Comparison of ENCODE assay signal across 26 cellular contexts in the genomic region with DNA sequence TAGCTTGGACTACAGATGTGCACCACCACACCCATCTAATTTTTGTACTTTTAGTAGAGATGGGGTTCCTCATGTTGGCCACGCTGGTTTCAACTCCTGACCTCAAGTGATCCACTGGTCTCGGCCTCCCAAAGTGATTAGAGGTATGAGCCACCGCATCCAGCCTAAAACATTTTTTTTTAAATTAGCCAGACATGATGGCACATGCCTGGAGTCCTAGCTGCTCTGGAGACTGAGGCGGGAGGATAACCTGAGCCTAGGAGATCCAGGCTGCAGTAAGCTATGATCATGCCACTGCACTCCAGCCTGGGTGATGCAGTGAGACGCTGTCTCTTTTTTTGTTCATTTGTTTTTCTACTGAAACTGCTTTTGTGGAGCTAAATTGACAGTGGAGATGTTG.
DNase-seq lines count a peak whose midpoint lies in the region; ATAC-seq lines count a peak whose summit lies in the region.
"Had no signal": no experiment of that assay in that cellular context is flagged by ENCODE, and none has a peak within 500 bp of the region (broad histone marks: within the 10 kb centered on the region; RNA-seq: fewer than 3 reads in every experiment).

No MANE protein-coding gene starts in this region.

- no peak overlapping the region for H3K27ac ChIP-seq in CD4-positive, CD25-positive, alpha-beta regulatory T cell (ENCODE audit: insufficient read depth, low read length, poor library complexity, severe bottlenecking)
- H3K27ac ChIP-seq: 22Rv1, C4-2B, esophagus muscularis mucosa, foreskin keratinocyte, heart left ventricle, left ventricle myocardium inferior, transverse colon had no signal

- H3K4me1 Mint-ChIP-seq in activated CD4-positive, alpha-beta memory T cell treated with anti-CD3 and anti-CD28 coated beads, Interleukin-2, amount 10 ng/mL, durations not matched to agents 7 days and 5 days, result peaks cover 6% of the 10 kb centered on the region
- no peaks in the 10 kb centered on the region for H3K4me1 Mint-ChIP-seq in activated CD4-positive, alpha-beta memory T cell treated with anti-CD3 and anti-CD28 coated beads for 36 hours (ENCODE audit: low read depth)
- H3K4me1 Mint-ChIP-seq in CD4-positive, CD25-positive, alpha-beta regulatory T cell, result peaks cover 0 to 9% (median 3%) of the 10 kb centered on the region in 4 donors
- no peaks in the 10 kb centered on the region for H3K4me1 Mint-ChIP-seq in activated T-helper 1 cell treated with anti-CD3 and anti-CD28 coated beads, Interleukin-12 subunit alpha, Interleukin-12 subunit beta, Interleukin-2, Interleukin-4 antibody, amounts not matched to agents 30 ng/mL and 10 ng/mL and 1 ng/mL, durations not matched to agents 14 hours and 24 hours and 36 hours (ENCODE audit: low read depth)
- peaks cover 32% of the 10 kb centered on the region for H3K4me1 Mint-ChIP-seq in memory B cell
- H3K4me1 Mint-ChIP-seq: activated CD4-positive, alpha-beta T cell treated with anti-CD3 and anti-CD28 coated beads for 36 hours had no signal

- no peak overlapping the region for H3K4me3 Mint-ChIP-seq in activated CD4-positive, alpha-beta memory T cell treated with anti-CD3 and anti-CD28 coated beads, Interleukin-2, amount 10 ng/mL, durations not matched to agents 7 days and 5 days
- H3K4me3 Mint-ChIP-seq in activated CD4-positive, alpha-beta memory T cell treated with anti-CD3 and anti-CD28 coated beads for 36 hours, result no peak overlapping the region
- no peak overlapping the region for H3K4me3 Mint-ChIP-seq in CD4-positive, CD25-positive, alpha-beta regulatory T cell
- no peak overlapping the region for H3K4me3 Mint-ChIP-seq in activated T-helper 1 cell treated with anti-CD3 and anti-CD28 coated beads, Interleukin-12 subunit alpha, Interleukin-12 subunit beta, Interleukin-2, Interleukin-4 antibody, amounts not matched to agents 30 ng/mL and 10 ng/mL and 1 ng/mL, durations not matched to agents 14 hours and 24 hours and 36 hours
- H3K4me3 Mint-ChIP-seq in memory B cell, result no peak overlapping the region
- H3K4me3 Mint-ChIP-seq: activated CD4-positive, alpha-beta T cell treated with anti-CD3 and anti-CD28 coated beads for 36 hours; HFFc6 had no signal

- peaks cover 98% of the 10 kb centered on the region for H3K36me3 ChIP-seq in CD4-positive, CD25-positive, alpha-beta regulatory T cell (ENCODE audit: control insufficient read depth, insufficient read depth, low read length)
- H3K36me3 ChIP-seq: transverse colon had no signal

- H3K27me3 Mint-ChIP-seq in activated CD4-positive, alpha-beta memory T cell treated with anti-CD3 and anti-CD28 coated beads, Interleukin-2, amount 10 ng/mL, durations not matched to agents 7 days and 5 days, result no peaks in the 10 kb centered on the region
- no peaks in the 10 kb centered on the region for H3K27me3 Mint-ChIP-seq in activated CD4-positive, alpha-beta memory T cell treated with anti-CD3 and anti-CD28 coated beads for 36 hours
- H3K27me3 Mint-ChIP-seq in CD4-positive, CD25-positive, alpha-beta regulatory T cell, result no peaks in the 10 kb centered on the region
- H3K27me3 Mint-ChIP-seq in activated T-helper 1 cell treated with anti-CD3 and anti-CD28 coated beads, Interleukin-12 subunit alpha, Interleukin-12 subunit beta, Interleukin-2, Interleukin-4 antibody, amounts not matched to agents 30 ng/mL and 10 ng/mL and 1 ng/mL, durations not matched to agents 14 hours and 24 hours and 36 hours (ENCODE audit: insufficient read depth), result no peaks in the 10 kb centered on the region
- no peaks in the 10 kb centered on the region for H3K27me3 Mint-ChIP-seq in memory B cell
- H3K27me3 Mint-ChIP-seq: activated CD4-positive, alpha-beta T cell treated with anti-CD3 and anti-CD28 coated beads for 36 hours had no signal

- H3K4me1 ChIP-seq in CD4-positive, CD25-positive, alpha-beta regulatory T cell (ENCODE audit: control insufficient read depth, insufficient read depth, low read length, poor library complexity, severe bottlenecking), result no peaks in the 10 kb centered on the region
- H3K4me1 ChIP-seq: esophagus muscularis mucosa, foreskin keratinocyte, left ventricle myocardium inferior had no signal

- DNase-seq in activated CD4-positive, alpha-beta memory T cell treated with anti-CD3 and anti-CD28 coated beads, Interleukin-2, amount 10 ng/mL, durations not matched to agents 7 days and 5 days, result no peak
- DNase-seq in activated CD4-positive, alpha-beta memory T cell treated with anti-CD3 and anti-CD28 coated beads for 36 hours, result no peak
- no peak for DNase-seq in CD4-positive, CD25-positive, alpha-beta regulatory T cell
- no peak for DNase-seq in activated T-helper 1 cell treated with anti-CD3 and anti-CD28 coated beads, Interleukin-12 subunit alpha, Interleukin-12 subunit beta, Interleukin-2, Interleukin-4 antibody, amounts not matched to agents 30 ng/mL and 10 ng/mL and 1 ng/mL, durations not matched to agents 14 hours and 24 hours and 36 hours (ENCODE audit: low spot score)
- no peak for DNase-seq in memory B cell (ENCODE audit: low spot score in 2 of 2)
- DNase-seq in SW 1271 (lab: John Stamatoyannopoulos, UW), result no peak
- DNase-seq in amniotic stem cell (lab: John Stamatoyannopoulos, UW), result no peak
- no peak for DNase-seq in HT-29 (ENCODE audit: low spot score)
- DNase-seq: activated CD4-positive, alpha-beta T cell treated with anti-CD3 and anti-CD28 coated beads for 36 hours; activated naive CD4-positive, alpha-beta T cell; activated T-cell treated with anti-CD3 and anti-CD28 coated beads, Interleukin-2, amount 50 U/mL, for 48 hours; central memory CD4-positive, alpha-beta T cell; GOT3; heart left ventricle; HFFc6; left ventricle myocardium inferior; right cardiac atrium; SIG-M5; spleen; stimulated activated CD8-positive, alpha-beta memory T cell treated with anti-CD3 and anti-CD28 coated beads, Interleukin-4, amount 100 ng/mL, for 48 hours; transverse colon had no signal

- no peaks in the 10 kb centered on the region for H3K27me3 ChIP-seq in CD4-positive, CD25-positive, alpha-beta regulatory T cell (ENCODE audit: control insufficient read depth, insufficient read depth, low read length)
- H3K27me3 ChIP-seq: esophagus muscularis mucosa, foreskin keratinocyte, heart left ventricle, spleen, transverse colon had no signal

- CTCF ChIA-PET in activated CD4-positive, alpha-beta memory T cell treated with anti-CD3 and anti-CD28 coated beads, Interleukin-2, amount 10 ng/mL, durations not matched to agents 7 days and 5 days (lab: Charles Lee), result interaction anchor here (0.6 kb wide), 1 partner anchor 1925 kb away, joined by 4 read pairs; no protein-coding TSS in a partner anchor
- CTCF ChIA-PET in activated CD4-positive, alpha-beta memory T cell treated with anti-CD3 and anti-CD28 coated beads for 36 hours (lab: Charles Lee), result interaction anchor here (0.6 kb wide), 1 partner anchor 120 kb away, joined by 3 read pairs; no protein-coding TSS in a partner anchor

- intact Hi-C loops in activated CD4-positive, alpha-beta memory T cell treated with anti-CD3 and anti-CD28 coated beads for 36 hours (cut with micrococcal nuclease), result no loop called here
- intact Hi-C loops in activated T-helper 1 cell treated with anti-CD3 and anti-CD28 coated beads, Interleukin-12 subunit alpha, Interleukin-12 subunit beta, Interleukin-2, Interleukin-4 antibody, amounts not matched to agents 30 ng/mL and 10 ng/mL and 1 ng/mL, durations not matched to agents 14 hours and 24 hours and 36 hours (cut with micrococcal nuclease), result no loop called here

- no peak overlapping the region for H3K4me3 ChIP-seq in CD4-positive, CD25-positive, alpha-beta regulatory T cell (ENCODE audit: low read depth, low read length)
- H3K4me3 ChIP-seq: esophagus muscularis mucosa, heart left ventricle, left ventricle myocardium inferior, spleen, transverse colon had no signal

- no peaks in the 10 kb centered on the region for H3K9me3 ChIP-seq in CD4-positive, CD25-positive, alpha-beta regulatory T cell (ENCODE audit: control insufficient read depth in 2 of 2, low read length in 2 of 2)
- H3K9me3 ChIP-seq: esophagus muscularis mucosa, heart left ventricle, left ventricle myocardium inferior, spleen, transverse colon had no signal

- no peaks in the 10 kb centered on the region for H3K9me3 Mint-ChIP-seq in activated CD4-positive, alpha-beta memory T cell treated with anti-CD3 and anti-CD28 coated beads, Interleukin-2, amount 10 ng/mL, durations not matched to agents 7 days and 5 days
- H3K9me3 Mint-ChIP-seq in activated CD4-positive, alpha-beta memory T cell treated with anti-CD3 and anti-CD28 coated beads for 36 hours, result no peaks in the 10 kb centered on the region
- H3K9me3 Mint-ChIP-seq in CD4-positive, CD25-positive, alpha-beta regulatory T cell, result no peaks in the 10 kb centered on the region
- H3K9me3 Mint-ChIP-seq in activated T-helper 1 cell treated with anti-CD3 and anti-CD28 coated beads, Interleukin-12 subunit alpha, Interleukin-12 subunit beta, Interleukin-2, Interleukin-4 antibody, amounts not matched to agents 30 ng/mL and 10 ng/mL and 1 ng/mL, durations not matched to agents 14 hours and 24 hours and 36 hours, result no peaks in the 10 kb centered on the region
- no peaks in the 10 kb centered on the region for H3K9me3 Mint-ChIP-seq in memory B cell
- H3K9me3 Mint-ChIP-seq: HFFc6 had no signal

- no peak for ATAC-seq in CD4-positive, CD25-positive, alpha-beta regulatory T cell (ENCODE audit: low read depth in 2 of 2)
- no peak for ATAC-seq in memory B cell (ENCODE audit: low read depth)
- ATAC-seq: activated CD4-positive, alpha-beta T cell treated with anti-CD3 and anti-CD28 coated beads for 36 hours; foreskin keratinocyte; heart left ventricle; Panc1; right cardiac atrium had no signal

- peak overlapping the region; percentile 18 for H3K27ac Mint-ChIP-seq in activated CD4-positive, alpha-beta memory T cell treated with anti-CD3 and anti-CD28 coated beads, Interleukin-2, amount 10 ng/mL, durations not matched to agents 7 days and 5 days
- no peak overlapping the region for H3K27ac Mint-ChIP-seq in activated CD4-positive, alpha-beta memory T cell treated with anti-CD3 and anti-CD28 coated beads for 36 hours
- peak overlapping the region in 2 of 3 donors; percentile 29 to 32 for H3K27ac Mint-ChIP-seq in CD4-positive, CD25-positive, alpha-beta regulatory T cell
- peak overlapping the region; percentile 22 for H3K27ac Mint-ChIP-seq in activated T-helper 1 cell treated with anti-CD3 and anti-CD28 coated beads, Interleukin-12 subunit alpha, Interleukin-12 subunit beta, Interleukin-2, Interleukin-4 antibody, amounts not matched to agents 30 ng/mL and 10 ng/mL and 1 ng/mL, durations not matched to agents 14 hours and 24 hours and 36 hours
- peak overlapping the region; percentile 24 for H3K27ac Mint-ChIP-seq in memory B cell
- H3K27ac Mint-ChIP-seq: activated CD4-positive, alpha-beta T cell treated with anti-CD3 and anti-CD28 coated beads for 36 hours; HFFc6 had no signal

- peaks cover 91% of the 10 kb centered on the region for H3K36me3 Mint-ChIP-seq in activated CD4-positive, alpha-beta memory T cell treated with anti-CD3 and anti-CD28 coated beads, Interleukin-2, amount 10 ng/mL, durations not matched to agents 7 days and 5 days (ENCODE audit: low read depth)
- peaks cover 57% of the 10 kb centered on the region for H3K36me3 Mint-ChIP-seq in activated CD4-positive, alpha-beta memory T cell treated with anti-CD3 and anti-CD28 coated beads for 36 hours
- peaks cover 73% of the 10 kb centered on the region for H3K36me3 Mint-ChIP-seq in CD4-positive, CD25-positive, alpha-beta regulatory T cell
- peaks cover 54% of the 10 kb centered on the region for H3K36me3 Mint-ChIP-seq in activated T-helper 1 cell treated with anti-CD3 and anti-CD28 coated beads, Interleukin-12 subunit alpha, Interleukin-12 subunit beta, Interleukin-2, Interleukin-4 antibody, amounts not matched to agents 30 ng/mL and 10 ng/mL and 1 ng/mL, durations not matched to agents 14 hours and 24 hours and 36 hours (ENCODE audit: low read depth)
- H3K36me3 Mint-ChIP-seq in memory B cell, result peaks cover 53% of the 10 kb centered on the region

- POLR2A ChIA-PET in activated CD4-positive, alpha-beta memory T cell treated with anti-CD3 and anti-CD28 coated beads, Interleukin-2, amount 10 ng/mL, durations not matched to agents 7 days and 5 days (lab: Charles Lee), result no interaction called here
- POLR2A ChIA-PET in activated CD4-positive, alpha-beta memory T cell treated with anti-CD3 and anti-CD28 coated beads for 36 hours (lab: Charles Lee), result interaction anchor here (0.6 kb wide), 1 partner anchor 14 kb away, joined by 3 read pairs; no protein-coding TSS in a partner anchor
